Comparison of ENCODE assay signal across 12 cellular contexts in genomic region chr2:8154936-8155335, GRCh38.
DNase-seq lines count a peak whose midpoint lies in the region; ATAC-seq and TF ChIP-seq lines count a peak whose summit lies in the region.
"Had no signal": no experiment of that assay in that cellular context is flagged by ENCODE, and none has a peak within 500 bp of the region (broad histone marks: within the 10 kb centered on the region; RNA-seq: fewer than 3 reads in every experiment).

No MANE protein-coding gene starts in this region.

- H3K36me3 Mint-ChIP-seq in activated CD8-positive, alpha-beta T cell treated with anti-CD3 and anti-CD28 coated beads for 36 hours (ENCODE audit: low read depth), result peaks cover 2% of the 10 kb centered on the region
- H3K36me3 Mint-ChIP-seq in activated CD8-positive, alpha-beta T cell treated with anti-CD3 and anti-CD28 coated beads, Interleukin-2, amount 10 ng/mL, durations not matched to agents 7 days and 5 days (ENCODE audit: low read depth), result peaks cover 5% of the 10 kb centered on the region

- no peaks in the 10 kb centered on the region for H3K27me3 ChIP-seq in mesendoderm (ENCODE audit: insufficient read depth, low read length, poor library complexity)
- H3K27me3 ChIP-seq: cardiac muscle cell had no signal

- no peaks in the 10 kb centered on the region for H3K27me3 Mint-ChIP-seq in activated CD8-positive, alpha-beta T cell treated with anti-CD3 and anti-CD28 coated beads for 36 hours
- no peaks in the 10 kb centered on the region for H3K27me3 Mint-ChIP-seq in activated CD8-positive, alpha-beta T cell treated with anti-CD3 and anti-CD28 coated beads, Interleukin-2, amount 10 ng/mL, durations not matched to agents 7 days and 5 days (ENCODE audit: low read depth)

- POLR2A ChIA-PET in activated CD8-positive, alpha-beta T cell treated with anti-CD3 and anti-CD28 coated beads for 36 hours (lab: Charles Lee), result interaction anchor here (1.0 to 1.2 kb wide), 2 partner anchors 14 to 527 kb away, joined by 4 read pairs; partner anchors contain the start of gene ID2
- POLR2A ChIA-PET in activated CD8-positive, alpha-beta T cell treated with anti-CD3 and anti-CD28 coated beads, Interleukin-2, amount 10 ng/mL, durations not matched to agents 7 days and 5 days (lab: Charles Lee), result no interaction called here

- no peak overlapping the region for H3K4me2 ChIP-seq in mesendoderm (ENCODE audit: low read length)

- peaks cover 13% of the 10 kb centered on the region for H3K9me3 Mint-ChIP-seq in activated CD8-positive, alpha-beta T cell treated with anti-CD3 and anti-CD28 coated beads for 36 hours
- no peaks in the 10 kb centered on the region for H3K9me3 Mint-ChIP-seq in activated CD8-positive, alpha-beta T cell treated with anti-CD3 and anti-CD28 coated beads, Interleukin-2, amount 10 ng/mL, durations not matched to agents 7 days and 5 days (ENCODE audit: insufficient read depth)

- H3K36me3 ChIP-seq in mesendoderm (ENCODE audit: control insufficient read depth, insufficient read depth, low read length), result no peaks in the 10 kb centered on the region
- H3K36me3 ChIP-seq: cardiac muscle cell, esophagus squamous epithelium had no signal

- peak overlapping the region; percentile 78 for H3K27ac Mint-ChIP-seq in activated CD8-positive, alpha-beta T cell treated with anti-CD3 and anti-CD28 coated beads for 36 hours
- no peak overlapping the region for H3K27ac Mint-ChIP-seq in activated CD8-positive, alpha-beta T cell treated with anti-CD3 and anti-CD28 coated beads, Interleukin-2, amount 10 ng/mL, durations not matched to agents 7 days and 5 days

- H2AK5ac ChIP-seq in mesendoderm (ENCODE audit: low read length), result no peak overlapping the region

- H4K8ac ChIP-seq in mesendoderm (ENCODE audit: low read depth, low read length), result no peak overlapping the region

- TF ChIP-seq CTCF in activated CD8-positive, alpha-beta T cell treated with anti-CD3 and anti-CD28 coated beads for 36 hours (IDR thresholded peaks at IDR 0.05), result no peak
- no peak for TF ChIP-seq CTCF in fibroblast of mammary gland (conservative IDR thresholded peaks at IDR 0.05; ENCODE audit: control insufficient read depth, insufficient read depth, low read depth, low read length)

- H3K27ac ChIP-seq in mesendoderm (ENCODE audit: low read depth, low read length), result no peak overlapping the region
- H3K27ac ChIP-seq: cardiac muscle cell, esophagus squamous epithelium had no signal

- CTCF ChIA-PET in activated CD8-positive, alpha-beta T cell treated with anti-CD3 and anti-CD28 coated beads for 36 hours (lab: Charles Lee), result no interaction called here
- CTCF ChIA-PET in activated CD8-positive, alpha-beta T cell treated with anti-CD3 and anti-CD28 coated beads, Interleukin-2, amount 10 ng/mL, durations not matched to agents 7 days and 5 days (lab: Charles Lee), result no interaction called here

- H3K9ac ChIP-seq in mesendoderm (ENCODE audit: low read length), result no peak overlapping the region

- peak; percentile 86 for ATAC-seq in activated CD8-positive, alpha-beta T cell treated with anti-CD3 and anti-CD28 coated beads for 36 hours
- ATAC-seq in activated CD8-positive, alpha-beta T cell treated with anti-CD3 and anti-CD28 coated beads, Interleukin-2, amount 10 ng/mL, durations not matched to agents 7 days and 5 days, result no peak
- ATAC-seq: sciatic nerve had no signal

- peaks cover 25% of the 10 kb centered on the region for H3K4me1 Mint-ChIP-seq in activated CD8-positive, alpha-beta T cell treated with anti-CD3 and anti-CD28 coated beads for 36 hours (ENCODE audit: low read depth)
- H3K4me1 Mint-ChIP-seq in activated CD8-positive, alpha-beta T cell treated with anti-CD3 and anti-CD28 coated beads, Interleukin-2, amount 10 ng/mL, durations not matched to agents 7 days and 5 days (ENCODE audit: low read depth), result peaks cover 25% of the 10 kb centered on the region

- H3K4ac ChIP-seq in mesendoderm (ENCODE audit: low read depth, low read length), result no peak overlapping the region

- H2BK120ac ChIP-seq in mesendoderm (ENCODE audit: low read depth, low read length), result no peak overlapping the region

- H3K4me3 Mint-ChIP-seq in activated CD8-positive, alpha-beta T cell treated with anti-CD3 and anti-CD28 coated beads for 36 hours, result no peak overlapping the region
- no peak overlapping the region for H3K4me3 Mint-ChIP-seq in activated CD8-positive, alpha-beta T cell treated with anti-CD3 and anti-CD28 coated beads, Interleukin-2, amount 10 ng/mL, durations not matched to agents 7 days and 5 days

- intact Hi-C loops in activated CD8-positive, alpha-beta T cell treated with anti-CD3 and anti-CD28 coated beads for 36 hours (cut with micrococcal nuclease), result no loop called here

- DNase-seq in activated CD8-positive, alpha-beta T cell treated with anti-CD3 and anti-CD28 coated beads for 36 hours, result peak; percentile 68
- no peak for DNase-seq in activated CD8-positive, alpha-beta T cell treated with anti-CD3 and anti-CD28 coated beads, Interleukin-2, amount 10 ng/mL, durations not matched to agents 7 days and 5 days
- DNase-seq in RKO (ENCODE audit: low spot score) (peak; percentile 54), fibroblast of mammary gland (ENCODE audit: low read depth) (peak; percentile 89), cerebellum (ENCODE audit: low spot score) (no peak), mesendoderm (no peak), epidermal melanocyte (ENCODE audit: insufficient read length, low spot score) (no peak)
- DNase-seq in stimulated activated CD8-positive, alpha-beta memory T cell treated with anti-CD3 and anti-CD28 coated beads, Interleukin-4, amount 100 ng/mL, for 48 hours, result peak; percentile 48
- DNase-seq: esophagus squamous epithelium, NCI-H1436 had no signal

- H3K23ac ChIP-seq in mesendoderm (ENCODE audit: low read length), result no peak overlapping the region

- no peak overlapping the region for H2BK15ac ChIP-seq in mesendoderm (replicated peaks; ENCODE audit: low read depth)

- peaks cover 2% of the 10 kb centered on the region for H3K4me1 ChIP-seq in mesendoderm (ENCODE audit: control insufficient read depth, low read depth, low read length)
- H3K4me1 ChIP-seq: esophagus squamous epithelium had no signal

- H2BK5ac ChIP-seq in mesendoderm (ENCODE audit: low read length), result no peak overlapping the region

- no peak overlapping the region for H3K4me3 ChIP-seq in fibroblast of mammary gland (ENCODE audit: control insufficient read depth, low read depth, low read length)
- no peak overlapping the region for H3K4me3 ChIP-seq in mesendoderm (ENCODE audit: low read length)
- H3K4me3 ChIP-seq: cardiac muscle cell, esophagus squamous epithelium had no signal

- no peak overlapping the region for H4K5ac ChIP-seq in mesendoderm (ENCODE audit: low read length)

- H3K56ac ChIP-seq in mesendoderm (ENCODE audit: low read length), result no peak overlapping the region

- no peaks in the 10 kb centered on the region for H3K79me1 ChIP-seq in mesendoderm (ENCODE audit: low read length)

- no CpG with 5 or more reads among the region's 6 CpGs for WGBS in mesendoderm (ENCODE audit: extremely low coverage, insufficient coverage, low lambda C conversion rate)

- no peaks in the 10 kb centered on the region for H3K79me2 ChIP-seq in mesendoderm (ENCODE audit: control insufficient read depth, insufficient read depth, low read length)

- H3K18ac ChIP-seq in mesendoderm (ENCODE audit: low read length), result no peak overlapping the region

Comparison
In these comparisons a context has a peak if more than half of its experiments do, and no peak if none do; other contexts are left out.
1. DNase-seq: peak in activated CD8-positive, alpha-beta T cell treated with anti-CD3 and anti-CD28 coated beads for 36 hours (single experiment), RKO (single experiment), fibroblast of mammary gland (single experiment) and stimulated activated CD8-positive, alpha-beta memory T cell treated with anti-CD3 and anti-CD28 coated beads, Interleukin-4, amount 100 ng/mL, for 48 hours (single experiment); none in activated CD8-positive, alpha-beta T cell treated with anti-CD3 and anti-CD28 coated beads, Interleukin-2, amount 10 ng/mL, durations not matched to agents 7 days and 5 days (single experiment), cerebellum (single experiment), mesendoderm (single experiment) and epidermal melanocyte (single experiment).